Comparison of ENCODE assay signal across 2 cellular contexts in the genomic region with DNA sequence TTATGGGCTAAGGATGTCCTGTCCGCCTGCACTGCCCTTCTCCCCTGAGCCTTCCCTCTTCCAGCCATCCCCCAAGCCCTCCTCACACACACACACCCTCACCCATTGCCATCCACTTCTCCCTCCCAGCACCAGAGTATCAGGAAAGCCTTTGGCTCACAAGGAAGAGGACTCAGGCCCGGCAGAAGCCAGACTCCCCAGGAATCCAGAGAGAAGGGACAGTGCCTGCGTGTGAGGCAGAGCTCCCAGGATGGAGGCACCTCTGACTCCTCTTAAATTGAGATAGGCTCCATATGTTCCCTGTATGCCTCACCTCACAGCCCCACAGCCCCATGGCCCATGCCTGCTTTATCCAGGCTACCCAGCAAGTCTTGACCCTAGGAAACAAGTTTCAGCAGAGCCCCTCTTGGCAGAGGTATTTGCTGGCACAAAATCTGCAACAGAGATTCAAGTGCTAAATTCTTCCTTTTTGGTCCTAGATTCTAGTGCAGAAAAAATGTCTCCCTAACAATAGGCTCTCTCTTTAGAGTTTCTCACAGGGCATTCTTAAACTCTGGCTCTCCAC.
TF ChIP-seq lines count a peak whose summit lies in the region.

No MANE protein-coding gene starts in this region.

TF ChIP-seq in GM23338, 12 proteins besides CTCF, POLR2A, EP300 and RAD21:
- TF ChIP-seq, protein P1, sequence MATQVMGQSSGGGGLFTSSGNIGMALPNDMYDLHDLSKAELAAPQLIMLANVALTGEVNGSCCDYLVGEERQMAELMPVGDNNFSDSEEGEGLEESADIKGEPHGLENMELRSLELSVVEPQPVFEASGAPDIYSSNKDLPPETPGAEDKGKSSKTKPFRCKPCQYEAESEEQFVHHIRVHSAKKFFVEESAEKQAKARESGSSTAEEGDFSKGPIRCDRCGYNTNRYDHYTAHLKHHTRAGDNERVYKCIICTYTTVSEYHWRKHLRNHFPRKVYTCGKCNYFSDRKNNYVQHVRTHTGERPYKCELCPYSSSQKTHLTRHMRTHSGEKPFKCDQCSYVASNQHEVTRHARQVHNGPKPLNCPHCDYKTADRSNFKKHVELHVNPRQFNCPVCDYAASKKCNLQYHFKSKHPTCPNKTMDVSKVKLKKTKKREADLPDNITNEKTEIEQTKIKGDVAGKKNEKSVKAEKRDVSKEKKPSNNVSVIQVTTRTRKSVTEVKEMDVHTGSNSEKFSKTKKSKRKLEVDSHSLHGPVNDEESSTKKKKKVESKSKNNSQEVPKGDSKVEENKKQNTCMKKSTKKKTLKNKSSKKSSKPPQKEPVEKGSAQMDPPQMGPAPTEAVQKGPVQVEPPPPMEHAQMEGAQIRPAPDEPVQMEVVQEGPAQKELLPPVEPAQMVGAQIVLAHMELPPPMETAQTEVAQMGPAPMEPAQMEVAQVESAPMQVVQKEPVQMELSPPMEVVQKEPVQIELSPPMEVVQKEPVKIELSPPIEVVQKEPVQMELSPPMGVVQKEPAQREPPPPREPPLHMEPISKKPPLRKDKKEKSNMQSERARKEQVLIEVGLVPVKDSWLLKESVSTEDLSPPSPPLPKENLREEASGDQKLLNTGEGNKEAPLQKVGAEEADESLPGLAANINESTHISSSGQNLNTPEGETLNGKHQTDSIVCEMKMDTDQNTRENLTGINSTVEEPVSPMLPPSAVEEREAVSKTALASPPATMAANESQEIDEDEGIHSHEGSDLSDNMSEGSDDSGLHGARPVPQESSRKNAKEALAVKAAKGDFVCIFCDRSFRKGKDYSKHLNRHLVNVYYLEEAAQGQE (IDR thresholded peaks at IDR 0.05; ENCODE audit: unreplicated experiment), result no peak
- TF ChIP-seq JUNB (IDR thresholded peaks at IDR 0.05; ENCODE audit: unreplicated experiment) (no peak), POLR2AphosphoS5 (IDR thresholded peaks at IDR 0.05; ENCODE audit: low read depth) (no peak), ZNF114 (CRISPR knock-in tag; IDR thresholded peaks at IDR 0.05) (no peak), NANOG (IDR thresholded peaks at IDR 0.05; ENCODE audit: borderline replicate concordance) (no peak), ZNF331 (CRISPR knock-in tag; IDR thresholded peaks at IDR 0.05; ENCODE audit: low read depth) (no peak)
- TF ChIP-seq, protein P2, sequence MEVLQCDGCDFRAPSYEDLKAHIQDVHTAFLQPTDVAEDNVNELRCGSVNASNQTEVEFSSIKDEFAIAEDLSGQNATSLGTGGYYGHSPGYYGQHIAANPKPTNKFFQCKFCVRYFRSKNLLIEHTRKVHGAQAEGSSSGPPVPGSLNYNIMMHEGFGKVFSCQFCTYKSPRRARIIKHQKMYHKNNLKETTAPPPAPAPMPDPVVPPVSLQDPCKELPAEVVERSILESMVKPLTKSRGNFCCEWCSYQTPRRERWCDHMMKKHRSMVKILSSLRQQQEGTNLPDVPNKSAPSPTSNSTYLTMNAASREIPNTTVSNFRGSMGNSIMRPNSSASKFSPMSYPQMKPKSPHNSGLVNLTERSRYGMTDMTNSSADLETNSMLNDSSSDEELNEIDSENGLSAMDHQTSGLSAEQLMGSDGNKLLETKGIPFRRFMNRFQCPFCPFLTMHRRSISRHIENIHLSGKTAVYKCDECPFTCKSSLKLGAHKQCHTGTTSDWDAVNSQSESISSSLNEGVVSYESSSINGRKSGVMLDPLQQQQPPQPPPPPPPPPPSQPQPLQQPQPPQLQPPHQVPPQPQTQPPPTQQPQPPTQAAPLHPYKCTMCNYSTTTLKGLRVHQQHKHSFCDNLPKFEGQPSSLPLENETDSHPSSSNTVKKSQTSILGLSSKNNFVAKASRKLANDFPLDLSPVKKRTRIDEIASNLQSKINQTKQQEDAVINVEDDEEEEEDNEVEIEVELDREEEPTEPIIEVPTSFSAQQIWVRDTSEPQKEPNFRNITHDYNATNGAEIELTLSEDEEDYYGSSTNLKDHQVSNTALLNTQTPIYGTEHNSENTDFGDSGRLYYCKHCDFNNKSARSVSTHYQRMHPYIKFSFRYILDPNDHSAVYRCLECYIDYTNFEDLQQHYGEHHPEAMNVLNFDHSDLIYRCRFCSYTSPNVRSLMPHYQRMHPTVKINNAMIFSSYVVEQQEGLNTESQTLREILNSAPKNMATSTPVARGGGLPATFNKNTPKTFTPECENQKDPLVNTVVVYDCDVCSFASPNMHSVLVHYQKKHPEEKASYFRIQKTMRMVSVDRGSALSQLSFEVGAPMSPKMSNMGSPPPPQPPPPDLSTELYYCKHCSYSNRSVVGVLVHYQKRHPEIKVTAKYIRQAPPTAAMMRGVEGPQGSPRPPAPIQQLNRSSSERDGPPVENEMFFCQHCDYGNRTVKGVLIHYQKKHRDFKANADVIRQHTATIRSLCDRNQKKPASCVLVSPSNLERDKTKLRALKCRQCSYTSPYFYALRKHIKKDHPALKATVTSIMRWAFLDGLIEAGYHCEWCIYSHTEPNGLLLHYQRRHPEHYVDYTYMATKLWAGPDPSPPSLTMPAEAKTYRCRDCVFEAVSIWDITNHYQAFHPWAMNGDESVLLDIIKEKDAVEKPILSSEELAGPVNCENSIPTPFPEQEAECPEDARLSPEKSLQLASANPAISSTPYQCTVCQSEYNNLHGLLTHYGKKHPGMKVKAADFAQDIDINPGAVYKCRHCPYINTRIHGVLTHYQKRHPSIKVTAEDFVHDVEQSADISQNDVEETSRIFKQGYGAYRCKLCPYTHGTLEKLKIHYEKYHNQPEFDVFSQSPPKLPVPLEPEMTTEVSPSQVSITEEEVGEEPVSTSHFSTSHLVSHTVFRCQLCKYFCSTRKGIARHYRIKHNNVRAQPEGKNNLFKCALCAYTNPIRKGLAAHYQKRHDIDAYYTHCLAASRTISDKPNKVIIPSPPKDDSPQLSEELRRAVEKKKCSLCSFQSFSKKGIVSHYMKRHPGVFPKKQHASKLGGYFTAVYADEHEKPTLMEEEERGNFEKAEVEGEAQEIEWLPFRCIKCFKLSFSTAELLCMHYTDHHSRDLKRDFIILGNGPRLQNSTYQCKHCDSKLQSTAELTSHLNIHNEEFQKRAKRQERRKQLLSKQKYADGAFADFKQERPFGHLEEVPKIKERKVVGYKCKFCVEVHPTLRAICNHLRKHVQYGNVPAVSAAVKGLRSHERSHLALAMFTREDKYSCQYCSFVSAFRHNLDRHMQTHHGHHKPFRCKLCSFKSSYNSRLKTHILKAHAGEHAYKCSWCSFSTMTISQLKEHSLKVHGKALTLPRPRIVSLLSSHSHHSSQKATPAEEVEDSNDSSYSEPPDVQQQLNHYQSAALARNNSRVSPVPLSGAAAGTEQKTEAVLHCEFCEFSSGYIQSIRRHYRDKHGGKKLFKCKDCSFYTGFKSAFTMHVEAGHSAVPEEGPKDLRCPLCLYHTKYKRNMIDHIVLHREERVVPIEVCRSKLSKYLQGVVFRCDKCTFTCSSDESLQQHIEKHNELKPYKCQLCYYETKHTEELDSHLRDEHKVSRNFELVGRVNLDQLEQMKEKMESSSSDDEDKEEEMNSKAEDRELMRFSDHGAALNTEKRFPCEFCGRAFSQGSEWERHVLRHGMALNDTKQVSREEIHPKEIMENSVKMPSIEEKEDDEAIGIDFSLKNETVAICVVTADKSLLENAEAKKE (CRISPR knock-in tag; IDR thresholded peaks at IDR 0.05), result no peak

TF ChIP-seq in WTC11, 78 proteins besides CTCF, POLR2A, EP300 and RAD21 (continued from another document):
- no peak for TF ChIP-seq ZNF219 (CRISPR knock-in tag; IDR thresholded peaks at IDR 0.05; ENCODE audit: borderline replicate concordance)
- TF ChIP-seq ZNF121 (CRISPR knock-in tag; IDR thresholded peaks at IDR 0.05), result no peak
- no peak for TF ChIP-seq NR1H2 (CRISPR knock-in tag; IDR thresholded peaks at IDR 0.05)
